19 cellular contexts compared by ENCODE assay signal in the genomic region with DNA sequence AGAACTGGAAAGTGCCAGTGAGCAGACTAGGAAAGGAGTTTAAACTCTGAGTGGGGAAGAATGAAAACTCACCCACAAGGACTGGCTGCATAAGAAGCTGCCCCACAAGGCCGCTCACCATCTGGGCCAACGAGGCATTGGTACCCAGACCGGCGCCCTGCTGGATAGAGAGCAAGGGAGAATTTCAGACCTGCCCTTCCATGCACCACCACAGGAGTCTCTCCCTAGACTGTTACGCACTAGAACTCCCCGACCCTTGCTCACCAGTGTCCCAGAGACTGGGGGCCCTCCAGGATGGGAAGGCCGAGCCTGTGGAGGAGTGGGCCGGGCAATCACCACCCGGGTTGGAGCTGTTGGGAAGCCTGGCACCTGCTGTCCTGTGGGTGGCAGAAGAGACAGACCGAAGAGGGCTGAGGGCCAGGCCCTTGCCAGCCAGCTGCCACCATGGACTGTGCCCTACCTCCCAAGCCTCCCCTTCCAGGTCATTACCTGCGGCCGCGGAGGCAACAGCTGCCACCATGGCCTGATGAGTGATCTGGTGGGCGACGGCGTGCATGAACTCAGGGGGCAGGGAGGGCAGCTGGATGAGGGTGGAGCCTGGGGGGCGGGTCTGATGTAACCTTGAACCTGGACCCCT. TPM values are rescaled to one million over a fixed set of nuclear protein-coding genes. Genes with fewer than 3 reads are reported as not detected.
DNase-seq lines count a peak whose midpoint lies in the region; ATAC-seq and TF ChIP-seq lines count a peak whose summit lies in the region.
"Had no signal": no experiment of that assay in that cellular context is flagged by ENCODE, and none has a peak within 500 bp of the region (broad histone marks: within the 10 kb centered on the region; RNA-seq: fewer than 3 reads in every experiment).

No MANE protein-coding gene starts in this region.

- ATAC-seq in activated T-cell treated with anti-CD3 and anti-CD28 coated beads, Interleukin-2, amount 50 U/mL, for 72 hours (replicated peaks in 1 of 2): peak; percentile 8 to 20
- ATAC-seq in PC-3: no peak; the same call in 1 of the 2 replicates
- ATAC-seq in left lobe of liver: peak; percentile 92
- no peak for ATAC-seq in stimulated activated effector memory CD8-positive, alpha-beta T cell treated with anti-CD3 and anti-CD28 coated beads, Interleukin-12 subunit alpha, Interleukin-12 subunit beta, amount 100 ng/mL, for 72 hours
- ATAC-seq in HG03025 (IDR thresholded peaks at IDR 0.05; ENCODE audit: low FRiP score, unreplicated experiment): no peak
- ATAC-seq: CD8-positive, alpha-beta T cell had no signal

- TF ChIP-seq CTCF in PC-3 (conservative IDR thresholded peaks at IDR 0.05; ENCODE audit: low read depth, low read length): 0 out of 2 replicates have a peak, but pooled peaks have one; percentile 11
- no peak for TF ChIP-seq CTCF in HFFc6 (IDR thresholded peaks at IDR 0.05)

- CTCF ChIA-PET in PC-3 (lab: Charles Lee): no interaction called here

- H3K27ac Mint-ChIP-seq in activated T-cell treated with anti-CD3 and anti-CD28 coated beads, Interleukin-2, amount 50 U/mL, for 72 hours: no peak overlapping the region
- peak overlapping the region; percentile 87 for H3K27ac Mint-ChIP-seq in stimulated activated effector memory CD8-positive, alpha-beta T cell treated with anti-CD3 and anti-CD28 coated beads, Interleukin-12 subunit alpha, Interleukin-12 subunit beta, amount 100 ng/mL, for 72 hours
- H3K27ac Mint-ChIP-seq in HFFc6: no peak overlapping the region
- H3K27ac Mint-ChIP-seq: CD8-positive, alpha-beta T cell; H9 had no signal

- POLR2A ChIA-PET in PC-3 (lab: Charles Lee; ENCODE audit: unreplicated experiment): interaction anchor here (0.6 kb wide), 2 partner anchors 8 to 74 kb away, joined by 3 to 14 read pairs; a partner anchor contains a TSS

- H3K79me2 ChIP-seq in PC-3 (ENCODE audit: low read length): peaks cover 2% of the 10 kb centered on the region

- BruUV-seq in PC-3 (replicated peaks; lab: Mats Ljungman, UMichigan): no TSS peak

- H3K36me3 Mint-ChIP-seq in activated T-cell treated with anti-CD3 and anti-CD28 coated beads, Interleukin-2, amount 50 U/mL, for 72 hours (ENCODE audit: insufficient read depth in 2 of 2): peaks cover 1 to 22% of the 10 kb centered on the region in 2 donors
- peaks cover 100% of the 10 kb centered on the region for H3K36me3 Mint-ChIP-seq in stimulated activated effector memory CD8-positive, alpha-beta T cell treated with anti-CD3 and anti-CD28 coated beads, Interleukin-12 subunit alpha, Interleukin-12 subunit beta, amount 100 ng/mL, for 72 hours
- H3K36me3 Mint-ChIP-seq in HFFc6 (ENCODE audit: low read depth): peaks cover 21% of the 10 kb centered on the region

- no peak overlapping the region for H3K9ac ChIP-seq in PC-3 (ENCODE audit: low read length)

- no peaks in the 10 kb centered on the region for H3K9me3 Mint-ChIP-seq in activated T-cell treated with anti-CD3 and anti-CD28 coated beads, Interleukin-2, amount 50 U/mL, for 72 hours
- no peaks in the 10 kb centered on the region for H3K9me3 Mint-ChIP-seq in stimulated activated effector memory CD8-positive, alpha-beta T cell treated with anti-CD3 and anti-CD28 coated beads, Interleukin-12 subunit alpha, Interleukin-12 subunit beta, amount 100 ng/mL, for 72 hours
- H3K9me3 Mint-ChIP-seq in HFFc6: no peaks in the 10 kb centered on the region
- H3K9me3 Mint-ChIP-seq: CD8-positive, alpha-beta T cell; H9 had no signal

- H3K9me2 ChIP-seq in PC-3 (replicated peaks; ENCODE audit: low read length): no peaks in the 10 kb centered on the region

- no peaks in the 10 kb centered on the region for H3K27me3 Mint-ChIP-seq in activated T-cell treated with anti-CD3 and anti-CD28 coated beads, Interleukin-2, amount 50 U/mL, for 72 hours (ENCODE audit: low read depth)
- peaks cover 3% of the 10 kb centered on the region for H3K27me3 Mint-ChIP-seq in HFFc6 (ENCODE audit: insufficient read depth)

- no peak overlapping the region for H2AFZ ChIP-seq in PC-3 (ENCODE audit: low read length)
- H2AFZ ChIP-seq: PC-9 had no signal

- no peaks in the 10 kb centered on the region for H3K4me1 ChIP-seq in PC-3 (ENCODE audit: insufficient read depth, low read length)

- no peak overlapping the region for H3K4me3 ChIP-seq in PC-3 (ENCODE audit: low read length)
- H3K4me3 ChIP-seq: BLaER1 treated with 17β-estradiol and CSF1 and Interleukin-3, amounts not matched to agents 10 nM and 100 nM; PC-9 had no signal

- H3K4me3 Mint-ChIP-seq in activated T-cell treated with anti-CD3 and anti-CD28 coated beads, Interleukin-2, amount 50 U/mL, for 72 hours: no peak overlapping the region
- H3K4me3 Mint-ChIP-seq in stimulated activated effector memory CD8-positive, alpha-beta T cell treated with anti-CD3 and anti-CD28 coated beads, Interleukin-12 subunit alpha, Interleukin-12 subunit beta, amount 100 ng/mL, for 72 hours: no peak overlapping the region
- no peak overlapping the region for H3K4me3 Mint-ChIP-seq in HFFc6
- H3K4me3 Mint-ChIP-seq: CD8-positive, alpha-beta T cell; H9 had no signal

- no peak for DNase-seq in activated T-cell treated with anti-CD3 and anti-CD28 coated beads, Interleukin-2, amount 50 U/mL, for 72 hours
- DNase-seq in activated T-cell treated with anti-CD3 and anti-CD28 coated beads, Interleukin-2, amount 50 U/mL, for 48 hours: no peak
- DNase-seq in PC-3 (no peak), left lobe of liver (ENCODE audit: low spot score) (peak; percentile 75), HFFc6 (no peak)
- DNase-seq in stimulated activated effector memory CD8-positive, alpha-beta T cell treated with anti-CD3 and anti-CD28 coated beads, Interleukin-12 subunit alpha, Interleukin-12 subunit beta, amount 100 ng/mL, for 72 hours (ENCODE audit: low spot score in 2 of 2): no peak
- DNase-seq: Calu3; CD8-positive, alpha-beta T cell; DND-41; H9; KG1; NCI-H1105 treated with DMSO at 0.1 percent for 48 hours; NCI-H1694; NCI-H2227 treated with DMSO at 0.1 percent for 48 hours; NCI-H524; NCI-H82; PC-9 had no signal

- H3K4me2 ChIP-seq in PC-3 (ENCODE audit: low read length): no peak overlapping the region
- H3K4me2 ChIP-seq: BLaER1 treated with 17β-estradiol and CSF1 and Interleukin-3, amounts not matched to agents 10 nM and 100 nM; PC-9 had no signal

- H3K27ac ChIP-seq in PC-3 (ENCODE audit: low read length): no peak overlapping the region
- H3K27ac ChIP-seq: BLaER1 treated with 17β-estradiol and CSF1 and Interleukin-3, amounts not matched to agents 10 nM and 100 nM; PC-9 had no signal

- peaks cover 7% of the 10 kb centered on the region for H3K4me1 Mint-ChIP-seq in activated T-cell treated with anti-CD3 and anti-CD28 coated beads, Interleukin-2, amount 50 U/mL, for 72 hours (ENCODE audit: low read depth)
- peaks cover 21% of the 10 kb centered on the region for H3K4me1 Mint-ChIP-seq in stimulated activated effector memory CD8-positive, alpha-beta T cell treated with anti-CD3 and anti-CD28 coated beads, Interleukin-12 subunit alpha, Interleukin-12 subunit beta, amount 100 ng/mL, for 72 hours
- H3K4me1 Mint-ChIP-seq in HFFc6 (ENCODE audit: low read depth): peaks cover 24% of the 10 kb centered on the region
- H3K4me1 Mint-ChIP-seq: H9 had no signal

- intact Hi-C loops in PC-3 (cut with micrococcal nuclease): no loop called here

- peaks cover 7% of the 10 kb centered on the region for H3F3A ChIP-seq in PC-3 (ENCODE audit: low read length, unreplicated experiment)

- H4K20me1 ChIP-seq in PC-3 (ENCODE audit: low read length): no peaks in the 10 kb centered on the region

- peaks cover 44% of the 10 kb centered on the region for H3K36me3 ChIP-seq in PC-3 (ENCODE audit: low read depth, low read length)

- no peaks in the 10 kb centered on the region for H3K27me3 ChIP-seq in PC-3 (ENCODE audit: low read length)
- H3K27me3 ChIP-seq: BLaER1 treated with 17β-estradiol and CSF1 and Interleukin-3, amounts not matched to agents 10 nM and 100 nM had no signal

- H3K9me3 ChIP-seq in PC-3 (ENCODE audit: low read length): no peaks in the 10 kb centered on the region
- H3K9me3 ChIP-seq: BLaER1 treated with 17β-estradiol and CSF1 and Interleukin-3, amounts not matched to agents 10 nM and 100 nM had no signal

RNA-seq across cellular contexts. Expression of a gene that starts 8.5 kb away (rescaled TPM):
- total RNA-seq in activated T-cell treated with anti-CD3 and anti-CD28 coated beads, Interleukin-2, amount 50 U/mL, for 72 hours: 100 to 1,000 TPM; 265 to 272 TPM
- total RNA-seq in PC-3 (2014; rRNA removed): 320 and 365 TPM in 2 replicates
- 141 TPM for total RNA-seq in left lobe of liver
- total RNA-seq in HFFc6 (2021; fragmentation: NEBNext Ultra II Directional; extraction: Animal tissue kit (Norgen Biotek cat#: 25700)): 100 to 1,000 TPM; 247 to 273 (median 262) TPM

RNA-seq across cellular contexts. Expression of a gene that starts 11.8 kb away (rescaled TPM):
- total RNA-seq in activated T-cell treated with anti-CD3 and anti-CD28 coated beads, Interleukin-2, amount 50 U/mL, for 72 hours: 1 to 10 TPM; 5.0 to 6.0 TPM
- total RNA-seq in PC-3 (2014; rRNA removed): 1.6 and 2.2 TPM in 2 replicates
- 97.1 TPM for total RNA-seq in left lobe of liver
- 1 to 10 TPM; 2.4 to 4.3 (median 2.8) TPM for total RNA-seq in HFFc6 (2021; fragmentation: NEBNext Ultra II Directional; extraction: Animal tissue kit (Norgen Biotek cat#: 25700))

RNA-seq across cellular contexts. Expression of a gene that starts 16.6 kb away (rescaled TPM):
- 10 to 100 TPM; 21.1 to 22.5 TPM for total RNA-seq in activated T-cell treated with anti-CD3 and anti-CD28 coated beads, Interleukin-2, amount 50 U/mL, for 72 hours
- total RNA-seq in PC-3 (2014; rRNA removed): 26.3 and 33.2 TPM in 2 replicates
- 7.9 TPM for total RNA-seq in left lobe of liver
- total RNA-seq in HFFc6 (2021; fragmentation: NEBNext Ultra II Directional; extraction: Animal tissue kit (Norgen Biotek cat#: 25700)): 10 to 100 TPM; 13.4 to 16.2 (median 14.9) TPM

RNA-seq across cellular contexts. Expression of a gene that starts 20.9 kb away (rescaled TPM):
- total RNA-seq in activated T-cell treated with anti-CD3 and anti-CD28 coated beads, Interleukin-2, amount 50 U/mL, for 72 hours: 10 to 100 TPM; 30.3 to 37.7 TPM
- total RNA-seq in PC-3 (2014; rRNA removed): 11.8 and 14.9 TPM in 2 replicates
- 7.7 TPM for total RNA-seq in left lobe of liver
- total RNA-seq in HFFc6 (2021; fragmentation: NEBNext Ultra II Directional; extraction: Animal tissue kit (Norgen Biotek cat#: 25700)): 10 to 100 TPM; 11.6 to 14.9 (median 13.0) TPM

RNA-seq across cellular contexts. Expression of a gene that starts 21.9 kb away (rescaled TPM):
- 100 to 1,000 TPM; 208 to 209 TPM for total RNA-seq in activated T-cell treated with anti-CD3 and anti-CD28 coated beads, Interleukin-2, amount 50 U/mL, for 72 hours
- total RNA-seq in PC-3 (2014; rRNA removed): 227 and 267 TPM in 2 replicates
- 45.8 TPM for total RNA-seq in left lobe of liver
- total RNA-seq in HFFc6 (2021; fragmentation: NEBNext Ultra II Directional; extraction: Animal tissue kit (Norgen Biotek cat#: 25700)): 100 to 1,000 TPM; 200 to 255 (median 225) TPM

Comparison
In these comparisons a context has a peak if more than half of its experiments do, and no peak if none do; other contexts are left out.
1. ATAC-seq: peak in activated T-cell treated with anti-CD3 and anti-CD28 coated beads, Interleukin-2, amount 50 U/mL, for 72 hours (2 of 2) and left lobe of liver (single experiment); none in PC-3 (single experiment), stimulated activated effector memory CD8-positive, alpha-beta T cell treated with anti-CD3 and anti-CD28 coated beads, Interleukin-12 subunit alpha, Interleukin-12 subunit beta, amount 100 ng/mL, for 72 hours (single experiment) and HG03025 (single experiment).
2. RNA of a gene that starts 11.8 kb away (total RNA-seq): 97.1 TPM in left lobe of liver (single experiment); 5.0 to 6.0 TPM in activated T-cell treated with anti-CD3 and anti-CD28 coated beads, Interleukin-2, amount 50 U/mL, for 72 hours, 2.4 to 4.3 TPM in HFFc6 and 1.6 to 2.2 TPM in PC-3; every median in the first group is over 10 times any median in the second.